Comparison of ENCODE assay signal across 8 cellular contexts in the genomic region with DNA sequence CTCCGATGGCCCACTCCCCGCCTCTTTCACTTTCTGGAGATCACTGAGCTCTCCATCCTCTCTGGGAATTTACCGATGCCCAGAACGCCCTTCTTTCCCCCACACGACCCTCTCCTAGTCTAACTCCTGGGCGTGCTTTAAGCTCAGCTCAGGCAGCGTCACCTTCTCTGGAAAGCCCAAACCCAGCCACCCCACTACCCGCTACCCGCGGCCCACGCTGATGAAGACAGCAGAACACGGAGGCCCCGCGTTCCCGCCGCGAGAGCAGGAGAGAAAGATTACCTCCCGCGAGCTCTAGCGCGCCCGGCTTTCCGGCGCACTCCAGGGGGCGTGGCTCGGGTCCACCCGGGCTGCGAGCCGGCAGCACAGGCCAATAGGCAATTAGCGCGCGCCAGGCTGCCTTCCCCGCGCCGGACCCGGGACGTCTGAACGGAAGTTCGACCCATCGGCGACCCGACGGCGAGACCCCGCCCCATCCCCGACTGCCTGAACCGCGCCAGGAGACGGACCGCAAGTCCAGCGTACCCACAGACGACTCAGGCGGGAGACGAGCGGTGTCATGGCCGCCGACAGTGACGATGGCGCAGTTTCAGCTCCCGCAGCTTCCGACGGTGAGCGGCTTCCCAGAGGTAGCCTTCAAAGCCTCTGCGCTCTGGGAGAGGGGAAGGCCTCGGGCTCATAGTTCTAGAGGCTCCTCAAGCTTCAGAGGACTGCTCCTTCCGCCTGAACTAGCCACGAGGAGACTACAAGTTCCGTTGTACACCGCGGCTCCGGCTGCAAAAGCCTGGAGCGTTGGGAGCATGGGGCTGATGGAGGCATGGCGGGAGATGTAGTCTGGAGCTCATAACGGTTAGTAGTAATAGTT. TPM values are rescaled to one million over a fixed set of nuclear protein-coding genes. Genes with fewer than 3 reads are reported as not detected.
DNase-seq lines count a peak whose midpoint lies in the region; ATAC-seq, FAIRE-seq and TF ChIP-seq lines count a peak whose summit lies in the region.

MUTYH (minus strand) TSS at position 747 of the 865 bp plus-strand sequence. CDS start 5,935 bp downstream, outside the sequence.
TOE1 (plus strand) TSS at position 477 of the 865 bp plus-strand sequence; CDS start at position 560, 83 bp downstream.

- peak within 1 kb of the TSS; percentile 93 for H3K9ac ChIP-seq in Loucy (ENCODE audit: low read depth, low read length, poor library complexity, severe bottlenecking)

- H3K9me3 ChIP-seq in Loucy (ENCODE audit: insufficient read depth, low read depth, low read length): no peaks in the 10 kb centered on the region
- no peaks in the 10 kb centered on the region for H3K9me3 ChIP-seq in RWPE2 (ENCODE audit: severe bottlenecking)
- no peaks in the 10 kb centered on the region for H3K9me3 ChIP-seq in naive thymus-derived CD4-positive, alpha-beta T cell (ENCODE audit: control insufficient read depth in 2 of 3, low read length in 3 of 3)

- no peaks in the 10 kb centered on the region for H3F3A ChIP-seq in Loucy (ENCODE audit: low read depth)

- H3K4me3 ChIP-seq in Loucy (ENCODE audit: low read length, poor library complexity, severe bottlenecking): peak within 1 kb of the TSS; percentile 96
- H3K4me3 ChIP-seq in RWPE2 (ENCODE audit: severe bottlenecking): peak within 1 kb of the TSS; percentile 55
- peak within 1 kb of the TSS; percentile 74 for H3K4me3 ChIP-seq in fibroblast of mammary gland (ENCODE audit: control insufficient read depth, low read depth, low read length)
- H3K4me3 ChIP-seq in naive thymus-derived CD4-positive, alpha-beta T cell (ENCODE audit: low read length): peak within 1 kb of the TSS; percentile 83

- peaks cover 77% of the 10 kb centered on the region for H3K79me2 ChIP-seq in Loucy (ENCODE audit: insufficient read depth, low read length)

- no peak for FAIRE-seq in H54 (lab: Jason Lieb, UNC)

- peak; percentile 82 for ATAC-seq in RWPE2 (ENCODE audit: low read depth)
- ATAC-seq in naive thymus-derived CD4-positive, alpha-beta T cell: peak; percentile 91
- peak; percentile 96 for ATAC-seq in stimulated activated memory B cell treated with anti-CD40 and anti-IgM and Interleukin-4, amounts not matched to agents 10 μg/mL and 1 μg/mL and 100 μg/mL, for 72 hours

- H3K27me3 ChIP-seq in Loucy (ENCODE audit: insufficient read depth, low read length, poor library complexity, severe bottlenecking) (no peaks in the 10 kb centered on the region), RWPE2 (ENCODE audit: insufficient read depth, poor library complexity, severe bottlenecking) (no peaks in the 10 kb centered on the region)
- H3K27me3 ChIP-seq in naive thymus-derived CD4-positive, alpha-beta T cell (ENCODE audit: control insufficient read depth in 2 of 2, insufficient read depth in 2 of 2, low read length in 2 of 2): no peaks in the 10 kb centered on the region

- CTCF ChIA-PET in naive thymus-derived CD4-positive, alpha-beta T cell (lab: Charles Lee): interaction anchor here (0.6 to 4.9 kb wide), 12 partner anchors 13 to 503 kb away, joined by 3 to 26 read pairs (median 4); partner anchors contain the start of genes HECTD3, HPDL, TESK2 and UROD

- H3K4me2 ChIP-seq in Loucy (ENCODE audit: low read depth, low read length, poor library complexity, severe bottlenecking): peak within 1 kb of the TSS; percentile 100

- H3K36me3 ChIP-seq in Loucy (ENCODE audit: insufficient read depth, low read length) (peaks cover 30% of the 10 kb centered on the region; the same call in 1 of the 2 replicates), RWPE2 (ENCODE audit: low read depth) (peaks cover 34% of the 10 kb centered on the region)
- H3K36me3 ChIP-seq in naive thymus-derived CD4-positive, alpha-beta T cell (ENCODE audit: control insufficient read depth in 2 of 3, insufficient read depth in 3 of 3, low read length in 3 of 3): peaks cover 7 to 41% (median 24%) of the 10 kb centered on the region in 3 experiments

- intact Hi-C loops in activated T-helper 2 cell treated with anti-CD3 and anti-CD28 coated beads, Interferon-gamma antibody, Interleukin-2, Interleukin-4, amounts not matched to agents 10 μg/mL and 5 μg/mL and 100 μg/mL, durations not matched to agents 14 hours and 24 hours and 36 hours (cut with micrococcal nuclease): loop anchor here (1.0 to 5.0 kb wide), 7 partner anchors 14 to 348 kb away; partner anchors contain the start of genes CCDC163, HPDL, MMACHC and TESK2
- intact Hi-C loops in naive thymus-derived CD4-positive, alpha-beta T cell (cut with micrococcal nuclease): loop anchor here (1.0 to 5.0 kb wide), 17 partner anchors 14 to 1992 kb away; partner anchors contain the start of genes CCDC163 (in 2 of the 2), HPDL (in 2 of the 2), KIF2C (in 2 of the 2) and MMACHC (in 2 of the 2)

- DNase-seq in ELF-1 (ENCODE audit: low read depth, low spot score) (peak; percentile 97), H54 (ENCODE audit: insufficient read length, low spot score) (peak; percentile 94), RWPE2 (ENCODE audit: low spot score) (peak; percentile 95), fibroblast of mammary gland (ENCODE audit: low read depth) (peak; percentile 87)
- DNase-seq in activated T-helper 2 cell treated with anti-CD3 and anti-CD28 coated beads, Interferon-gamma antibody, Interleukin-2, Interleukin-4, amounts not matched to agents 10 μg/mL and 5 μg/mL and 100 μg/mL, durations not matched to agents 14 hours and 24 hours and 36 hours (ENCODE audit: low spot score): peak; percentile 95
- peak; percentile 84 to 95 (median 89) for DNase-seq in naive thymus-derived CD4-positive, alpha-beta T cell

- H3K4me3 Mint-ChIP-seq in activated T-helper 2 cell treated with anti-CD3 and anti-CD28 coated beads, Interferon-gamma antibody, Interleukin-2, Interleukin-4, amounts not matched to agents 10 μg/mL and 5 μg/mL and 100 μg/mL, durations not matched to agents 14 hours and 24 hours and 36 hours (ENCODE audit: low read depth): peak within 1 kb of the TSS; percentile 95
- peak within 1 kb of the TSS; percentile 95 to 100 (median 99) for H3K4me3 Mint-ChIP-seq in naive thymus-derived CD4-positive, alpha-beta T cell
- peak within 1 kb of the TSS; percentile 95 for H3K4me3 Mint-ChIP-seq in stimulated activated memory B cell treated with anti-CD40 and anti-IgM and Interleukin-4, amounts not matched to agents 10 μg/mL and 1 μg/mL and 100 μg/mL, for 72 hours

- H3K27ac Mint-ChIP-seq in activated T-helper 2 cell treated with anti-CD3 and anti-CD28 coated beads, Interferon-gamma antibody, Interleukin-2, Interleukin-4, amounts not matched to agents 10 μg/mL and 5 μg/mL and 100 μg/mL, durations not matched to agents 14 hours and 24 hours and 36 hours: peak within 1 kb of the TSS; percentile 99
- H3K27ac Mint-ChIP-seq in naive thymus-derived CD4-positive, alpha-beta T cell: peak within 1 kb of the TSS; percentile 96 to 99 (median 99)
- peak within 1 kb of the TSS; percentile 97 for H3K27ac Mint-ChIP-seq in stimulated activated memory B cell treated with anti-CD40 and anti-IgM and Interleukin-4, amounts not matched to agents 10 μg/mL and 1 μg/mL and 100 μg/mL, for 72 hours

- POLR2A ChIA-PET in naive thymus-derived CD4-positive, alpha-beta T cell (lab: Charles Lee): interaction anchor here (0.6 to 5.5 kb wide), 37 partner anchors 9 to 907 kb away, joined by 3 to 85 read pairs (median 7); partner anchors contain the start of genes CCDC163, EIF2B3, GPBP1L1 and HECTD3

- peaks cover 56% of the 10 kb centered on the region for H3K4me1 ChIP-seq in Loucy (ENCODE audit: insufficient read depth, low read length, poor library complexity, severe bottlenecking)
- no peaks in the 10 kb centered on the region for H3K4me1 ChIP-seq in RWPE2 (ENCODE audit: insufficient read depth, poor library complexity, severe bottlenecking)
- H3K4me1 ChIP-seq in naive thymus-derived CD4-positive, alpha-beta T cell (ENCODE audit: control insufficient read depth in 2 of 2, insufficient read depth in 2 of 2, low read length in 2 of 2): peaks cover 31 to 33% of the 10 kb centered on the region in 2 donors

- peak within 1 kb of the TSS; percentile 81 for H3K27ac ChIP-seq in RWPE2 (ENCODE audit: poor library complexity, severe bottlenecking)
- peak within 1 kb of the TSS; percentile 99 for H3K27ac ChIP-seq in naive thymus-derived CD4-positive, alpha-beta T cell (ENCODE audit: low read depth, low read length)

- peaks cover 37% of the 10 kb centered on the region for H3K4me1 Mint-ChIP-seq in activated T-helper 2 cell treated with anti-CD3 and anti-CD28 coated beads, Interferon-gamma antibody, Interleukin-2, Interleukin-4, amounts not matched to agents 10 μg/mL and 5 μg/mL and 100 μg/mL, durations not matched to agents 14 hours and 24 hours and 36 hours (ENCODE audit: low read depth)
- H3K4me1 Mint-ChIP-seq in naive thymus-derived CD4-positive, alpha-beta T cell: peaks cover 24 to 75% (median 61%) of the 10 kb centered on the region in 7 donors
- peaks cover 48% of the 10 kb centered on the region for H3K4me1 Mint-ChIP-seq in stimulated activated memory B cell treated with anti-CD40 and anti-IgM and Interleukin-4, amounts not matched to agents 10 μg/mL and 1 μg/mL and 100 μg/mL, for 72 hours

- TF ChIP-seq CTCF in Loucy (conservative IDR thresholded peaks at IDR 0.05; ENCODE audit: low read length) (no peak), RWPE2 (IDR thresholded peaks at IDR 0.05; ENCODE audit: poor library complexity, severe bottlenecking) (no peak), fibroblast of mammary gland (conservative IDR thresholded peaks at IDR 0.05; ENCODE audit: control insufficient read depth, insufficient read depth, low read depth, low read length) (no peak)

- peaks cover 6% of the 10 kb centered on the region for H3K9me3 Mint-ChIP-seq in activated T-helper 2 cell treated with anti-CD3 and anti-CD28 coated beads, Interferon-gamma antibody, Interleukin-2, Interleukin-4, amounts not matched to agents 10 μg/mL and 5 μg/mL and 100 μg/mL, durations not matched to agents 14 hours and 24 hours and 36 hours
- no peaks in the 10 kb centered on the region for H3K9me3 Mint-ChIP-seq in naive thymus-derived CD4-positive, alpha-beta T cell
- no peaks in the 10 kb centered on the region for H3K9me3 Mint-ChIP-seq in stimulated activated memory B cell treated with anti-CD40 and anti-IgM and Interleukin-4, amounts not matched to agents 10 μg/mL and 1 μg/mL and 100 μg/mL, for 72 hours

- H2AFZ ChIP-seq in Loucy (ENCODE audit: low read length): peak within 1 kb of the TSS; percentile 67

- peaks cover 60% of the 10 kb centered on the region for H3K36me3 Mint-ChIP-seq in activated T-helper 2 cell treated with anti-CD3 and anti-CD28 coated beads, Interferon-gamma antibody, Interleukin-2, Interleukin-4, amounts not matched to agents 10 μg/mL and 5 μg/mL and 100 μg/mL, durations not matched to agents 14 hours and 24 hours and 36 hours (ENCODE audit: low read depth)
- peaks cover 0 to 29% (median 9%) of the 10 kb centered on the region in 5 donors for H3K36me3 Mint-ChIP-seq in naive thymus-derived CD4-positive, alpha-beta T cell
- peaks cover 25% of the 10 kb centered on the region for H3K36me3 Mint-ChIP-seq in stimulated activated memory B cell treated with anti-CD40 and anti-IgM and Interleukin-4, amounts not matched to agents 10 μg/mL and 1 μg/mL and 100 μg/mL, for 72 hours

- no peaks in the 10 kb centered on the region for H3K27me3 Mint-ChIP-seq in activated T-helper 2 cell treated with anti-CD3 and anti-CD28 coated beads, Interferon-gamma antibody, Interleukin-2, Interleukin-4, amounts not matched to agents 10 μg/mL and 5 μg/mL and 100 μg/mL, durations not matched to agents 14 hours and 24 hours and 36 hours (ENCODE audit: low read depth)
- H3K27me3 Mint-ChIP-seq in naive thymus-derived CD4-positive, alpha-beta T cell: no peaks in the 10 kb centered on the region
- H3K27me3 Mint-ChIP-seq in stimulated activated memory B cell treated with anti-CD40 and anti-IgM and Interleukin-4, amounts not matched to agents 10 μg/mL and 1 μg/mL and 100 μg/mL, for 72 hours: no peaks in the 10 kb centered on the region

- peaks cover 30% of the 10 kb centered on the region for H4K20me1 ChIP-seq in Loucy (ENCODE audit: insufficient read depth, low read length, poor library complexity, severe bottlenecking)

- TF ChIP-seq POLR2A in H54 (IDR thresholded peaks at IDR 0.05; ENCODE audit: low read depth, low read length): peak; percentile 83

- no peaks in the 10 kb centered on the region for H3K9me2 ChIP-seq in Loucy (replicated peaks; ENCODE audit: low read depth, low read length)

RNA-seq across cellular contexts. Expression of gene MUTYH, which starts in this region (rescaled TPM):
- total RNA-seq in activated T-helper 2 cell treated with anti-CD3 and anti-CD28 coated beads, Interferon-gamma antibody, Interleukin-2, Interleukin-4, amounts not matched to agents 10 μg/mL and 5 μg/mL and 100 μg/mL, durations not matched to agents 14 hours and 24 hours and 36 hours: 50.1 and 50.9 TPM in 2 replicates
- total RNA-seq in naive thymus-derived CD4-positive, alpha-beta T cell: 10 to 100 TPM; 56.7 to 85.4 (median 67.7) TPM
- 10 to 100 TPM; 17.7 to 31.5 TPM for polyA plus RNA-seq in naive thymus-derived CD4-positive, alpha-beta T cell

RNA-seq across cellular contexts. Expression of gene TOE1, which starts in this region (rescaled TPM):
- 26.3 and 29.3 TPM in 2 replicates for total RNA-seq in activated T-helper 2 cell treated with anti-CD3 and anti-CD28 coated beads, Interferon-gamma antibody, Interleukin-2, Interleukin-4, amounts not matched to agents 10 μg/mL and 5 μg/mL and 100 μg/mL, durations not matched to agents 14 hours and 24 hours and 36 hours
- 10 to 100 TPM; 20.6 to 53.3 (median 25.7) TPM for total RNA-seq in naive thymus-derived CD4-positive, alpha-beta T cell
- polyA plus RNA-seq in naive thymus-derived CD4-positive, alpha-beta T cell: 10 to 100 TPM; 16.7 to 20.5 TPM

Comparison
In these comparisons a context has a peak if more than half of its experiments do, and no peak if none do; other contexts are left out.
1. Peak in every context shown above with its lines: DNase-seq, ATAC-seq, H3K4me3 ChIP-seq and H3K27ac ChIP-seq.